9 cellular contexts compared by ENCODE assay signal in genomic region chr1:238252033-238252802, GRCh38.
DNase-seq lines count a peak whose midpoint lies in the region; FAIRE-seq and TF ChIP-seq lines count a peak whose summit lies in the region.
"Had no signal": no experiment of that assay in that cellular context is flagged by ENCODE, and none has a peak within 500 bp of the region (broad histone marks: within the 10 kb centered on the region; RNA-seq: fewer than 3 reads in every experiment).

No MANE protein-coding gene starts in this region.

- intact Hi-C loops in posterior vena cava (cut with DNase I): no loop called here

- no peaks in the 10 kb centered on the region for H3K36me3 Mint-ChIP-seq in neural crest cell (ENCODE audit: low read depth)
- H3K36me3 Mint-ChIP-seq: naive B cell had no signal

- H3K27ac Mint-ChIP-seq in neural crest cell (ENCODE audit: unreplicated experiment): no peak overlapping the region

- no peak overlapping the region for H3K4me3 Mint-ChIP-seq in neural crest cell
- H3K4me3 Mint-ChIP-seq: naive B cell had no signal

- H3K4me3 ChIP-seq in epithelial cell of proximal tubule (ENCODE audit: low read depth, low read length): no peak overlapping the region

- no peaks in the 10 kb centered on the region for H3K27me3 Mint-ChIP-seq in neural crest cell (ENCODE audit: low read depth)
- H3K27me3 Mint-ChIP-seq: naive B cell had no signal

- TF ChIP-seq CTCF in epithelial cell of proximal tubule (conservative IDR thresholded peaks at IDR 0.05; ENCODE audit: low read depth, low read length): peak; percentile 80
- peak; percentile 78 for TF ChIP-seq CTCF in neural crest cell (conservative IDR thresholded peaks at IDR 0.05)

- H3K9me3 Mint-ChIP-seq in neural crest cell: no peaks in the 10 kb centered on the region

- DNase-seq in C1 segment of cervical spinal cord (lab: John Stamatoyannopoulos, UW): peak in 8 of 14 donors; percentile 1 to 43 (median 17)
- DNase-seq in GM18507 (ENCODE audit: extremely low spot score, insufficient read length, low read depth): no peak
- DNase-seq in HTR-8/SVneo (ENCODE audit: insufficient read length, low spot score): peak; percentile 31
- DNase-seq in SKM-1 treated with dmso at 0.1 percent for 144 hours (lab: John Stamatoyannopoulos, UW; ENCODE audit: unreplicated experiment): peak; percentile 70
- DNase-seq in epithelial cell of proximal tubule (ENCODE audit: low read depth): peak; percentile 29
- DNase-seq in neural crest cell (ENCODE audit: low read depth, low spot score): peak; percentile 57
- no peak for DNase-seq in activated effector memory CD4-positive, alpha-beta T cell treated with anti-CD3 and anti-CD28 coated beads, Interleukin-2, amount 50 U/mL, for 16 hours
- DNase-seq in posterior vena cava (ENCODE audit: low spot score): no peak
- DNase-seq: naive B cell had no signal

- FAIRE-seq in GM18507 (lab: Jason Lieb, UNC): peak; percentile 47
- FAIRE-seq in HTR-8/SVneo (lab: Jason Lieb, UNC): peak; percentile 62

- peaks cover 8% of the 10 kb centered on the region for H3K4me1 Mint-ChIP-seq in neural crest cell
- H3K4me1 Mint-ChIP-seq: naive B cell had no signal

Comparison
In these comparisons a context has a peak if more than half of its experiments do, and no peak if none do; other contexts are left out.
1. DNase-seq: peak in C1 segment of cervical spinal cord (8 of 14), HTR-8/SVneo (single experiment), SKM-1 treated with dmso at 0.1 percent for 144 hours (single experiment), epithelial cell of proximal tubule (single experiment) and neural crest cell (single experiment); none in GM18507 (single experiment), activated effector memory CD4-positive, alpha-beta T cell treated with anti-CD3 and anti-CD28 coated beads, Interleukin-2, amount 50 U/mL, for 16 hours (single experiment) and posterior vena cava (single experiment).